In genomic region chr22:37607010-37607911, GRCh38 we compare ENCODE assay signal across 8 cellular contexts. TPM values are rescaled to one million over a fixed set of nuclear protein-coding genes. Genes with fewer than 3 reads are reported as not detected.
DNase-seq lines count a peak whose midpoint lies in the region; FAIRE-seq lines count a peak whose summit lies in the region.

No MANE protein-coding gene starts in this region.

- peak overlapping the region; percentile 82 for H3K4me3 Mint-ChIP-seq in T-helper 2 cell treated with Interferon-gamma antibody and Interleukin-4, amounts not matched to agents 5 μg/mL and 100 μg/mL, for 36 hours

- peak; percentile 40 for FAIRE-seq in urothelium cell line (lab: Jason Lieb, UNC)

- H3K9me3 Mint-ChIP-seq in T-helper 2 cell treated with Interferon-gamma antibody and Interleukin-4, amounts not matched to agents 5 μg/mL and 100 μg/mL, for 36 hours = no peaks in the 10 kb centered on the region

- peaks cover 39% of the 10 kb centered on the region for H3K4me1 Mint-ChIP-seq in T-helper 2 cell treated with Interferon-gamma antibody and Interleukin-4, amounts not matched to agents 5 μg/mL and 100 μg/mL, for 36 hours (ENCODE audit: low read depth)

- peak overlapping the region; percentile 98 for H3K27ac Mint-ChIP-seq in T-helper 2 cell treated with Interferon-gamma antibody and Interleukin-4, amounts not matched to agents 5 μg/mL and 100 μg/mL, for 36 hours

- DNase-seq in A172 (ENCODE audit: low spot score) = peak; percentile 44
- peak; percentile 84 for DNase-seq in GM19238 (ENCODE audit: insufficient read length, low spot score)
- DNase-seq in NCI-H146 (lab: John Stamatoyannopoulos, UW) = peak; percentile 87
- DNase-seq in T-helper 2 cell treated with Interferon-gamma antibody and Interleukin-4, amounts not matched to agents 5 μg/mL and 100 μg/mL, for 36 hours (ENCODE audit: low spot score) = peak; percentile 87
- DNase-seq in anterior cingulate cortex (lab: John Stamatoyannopoulos, UW) = peak in 55 of 58 donors; percentile 9 to 86 (median 61)
- DNase-seq in hepatic stellate cell (ENCODE audit: low spot score) = peak; percentile 76
- DNase-seq in putamen (ENCODE audit: low spot score) = peak; percentile 78
- peak; percentile 94 for DNase-seq in urothelium cell line (ENCODE audit: low spot score)

- H3K27me3 Mint-ChIP-seq in T-helper 2 cell treated with Interferon-gamma antibody and Interleukin-4, amounts not matched to agents 5 μg/mL and 100 μg/mL, for 36 hours (ENCODE audit: low read depth) = peaks cover 7% of the 10 kb centered on the region

- no peaks in the 10 kb centered on the region for H3K36me3 Mint-ChIP-seq in T-helper 2 cell treated with Interferon-gamma antibody and Interleukin-4, amounts not matched to agents 5 μg/mL and 100 μg/mL, for 36 hours (ENCODE audit: low read depth)

RNA-seq across cellular contexts. Expression of gene GGA1, which starts 1.4 kb away (rescaled TPM):
- total RNA-seq in A172 (2014; rRNA removed; shearing (Covaris generic)) = 18.6 and 24.0 TPM in 2 replicates

RNA-seq across cellular contexts. Expression of gene LGALS2, which starts 27.4 kb away (rescaled TPM):
- total RNA-seq in A172 (2014; rRNA removed; shearing (Covaris generic)) = not detected in 2 replicates

RNA-seq across cellular contexts. Expression of gene SH3BP1, which starts 32.2 kb away (rescaled TPM):
- total RNA-seq in A172 (2014; rRNA removed; shearing (Covaris generic)) = 0.07 TPM in 1 of 2 replicates, not detected in the other

RNA-seq across cellular contexts. Expression of gene CDC42EP1, which starts 47.0 kb away (rescaled TPM):
- total RNA-seq in A172 (2014; rRNA removed; shearing (Covaris generic)) = 18.2 and 23.0 TPM in 2 replicates

RNA-seq across cellular contexts. Expression of gene PDXP, which starts 51.3 kb away (rescaled TPM):
- 10.8 and 11.7 TPM in 2 replicates for total RNA-seq in A172 (2014; rRNA removed; shearing (Covaris generic))

Comparison
In these comparisons a context has a peak if more than half of its experiments do, and no peak if none do; other contexts are left out.
1. Peak in every context shown above with its lines: DNase-seq.
2. DNase-seq: peak in every context shown above with its lines; median percentile 94 in urothelium cell line; 87 in NCI-H146; 87 in T-helper 2 cell treated with Interferon-gamma antibody and Interleukin-4, amounts not matched to agents 5 μg/mL and 100 μg/mL, for 36 hours; 84 in GM19238; 78 in putamen; 76 in hepatic stellate cell; 61 in anterior cingulate cortex; 44 in A172.